Comparison of ENCODE assay signal across 7 cellular contexts in the genomic region with DNA sequence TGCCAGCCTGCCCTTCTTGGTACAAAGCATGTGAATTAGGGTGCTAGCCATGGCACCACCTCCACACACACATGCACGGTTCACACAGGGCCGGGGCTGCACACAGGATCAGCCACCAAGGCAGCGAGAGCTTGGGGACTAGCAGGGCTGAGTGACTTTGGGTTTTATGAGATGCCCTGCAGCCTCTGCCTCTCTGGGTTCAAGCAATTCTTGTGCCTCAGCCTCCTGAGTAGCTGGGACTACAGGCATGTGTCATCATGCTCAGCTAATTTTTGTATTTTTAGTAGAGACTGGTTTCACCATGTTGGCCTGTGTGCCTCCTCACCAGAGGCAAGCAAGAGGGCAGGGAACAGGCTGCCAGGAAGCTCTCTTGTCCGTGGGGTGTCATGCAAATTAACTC. TPM values are rescaled to one million over a fixed set of nuclear protein-coding genes. Genes with fewer than 3 reads are reported as not detected.
"Had no signal": no experiment of that assay in that cellular context is flagged by ENCODE, and none has a peak within 500 bp of the region (broad histone marks: within the 10 kb centered on the region; RNA-seq: fewer than 3 reads in every experiment).

No MANE protein-coding gene starts in this region.

RNA-seq across cellular contexts. Expression of gene RSPH14, which starts 4.8 kb away (rescaled TPM):
- total RNA-seq: ascending aorta, foreskin keratinocyte, left cardiac atrium, lung microvascular endothelial cell, osteocyte, stomach, vagina had no signal
